Comparison of ENCODE assay signal across 1 cellular context in the genomic region with DNA sequence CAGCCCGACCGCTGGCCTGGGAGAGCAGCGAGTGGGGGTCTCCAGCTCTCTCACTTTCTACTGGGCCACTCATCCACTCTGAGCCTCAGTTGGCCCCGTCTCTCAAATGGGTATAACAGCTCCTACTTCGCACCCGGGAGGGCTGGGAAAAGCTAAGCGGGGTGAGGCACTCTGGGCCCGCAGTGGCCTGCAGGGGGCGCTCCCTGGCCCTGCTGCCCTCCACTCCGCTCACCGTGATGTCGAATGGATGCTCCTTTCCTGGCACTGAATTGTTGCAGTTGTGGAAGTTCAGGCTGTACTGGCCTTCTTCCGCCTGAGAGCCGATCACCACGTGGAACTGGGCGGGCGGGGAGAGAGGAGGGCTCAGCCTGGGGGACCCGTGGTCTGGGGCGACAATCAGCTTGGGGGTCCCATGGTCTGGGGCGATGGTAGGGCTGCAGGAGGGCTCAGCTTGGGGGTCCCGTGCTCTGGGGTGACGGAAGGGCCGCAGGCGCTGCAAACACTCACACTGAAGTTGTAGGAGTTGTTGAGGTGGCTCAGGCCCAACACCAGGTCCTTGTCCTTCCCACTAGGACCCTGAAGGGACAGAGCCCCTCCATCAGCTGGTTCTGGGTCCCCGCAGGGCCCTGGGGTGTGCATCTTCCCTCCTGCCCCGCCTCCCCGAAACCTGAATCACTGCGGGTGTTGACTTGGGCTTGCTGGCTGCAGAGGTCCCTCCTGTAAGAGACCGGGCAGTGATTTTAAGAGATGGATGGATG.
A peak's percentile ranks its signal among the peaks of the same experiment; 100 is the strongest.
TF ChIP-seq lines count a peak whose summit lies in the region.

No MANE protein-coding gene starts in this region.

TF ChIP-seq in A549, 52 proteins besides CTCF, POLR2A, EP300 and RAD21:
- TF ChIP-seq MYC (IDR thresholded peaks at IDR 0.05; ENCODE audit: borderline replicate concordance, low read length) (no peak), CHD4 (IDR thresholded peaks at IDR 0.05; ENCODE audit: borderline replicate concordance) (0 out of 2 replicates have a peak, but pooled peaks have one; percentile 42), KDM1A (IDR thresholded peaks at IDR 0.05; ENCODE audit: low read depth) (0 out of 2 replicates have a peak, but pooled peaks have one; percentile 26)
